In genomic region chr16:85749686-85750020, GRCh38 we compare ENCODE assay signal across 10 cellular contexts. TPM values are rescaled to one million over a fixed set of nuclear protein-coding genes. Genes with fewer than 3 reads are reported as not detected.
DNase-seq lines count a peak whose midpoint lies in the region; ATAC-seq and TF ChIP-seq lines count a peak whose summit lies in the region.
"Had no signal": no experiment of that assay in that cellular context is flagged by ENCODE, and none has a peak within 500 bp of the region (broad histone marks: within the 10 kb centered on the region; RNA-seq: fewer than 3 reads in every experiment).

No MANE protein-coding gene starts in this region.

- DNase-seq in BE2C (no peak), midbrain (lab: John Stamatoyannopoulos, UW) (no peak), activated gamma-delta T cell (lab: John Stamatoyannopoulos, UW) (no peak)
- DNase-seq: cerebellar nuclear complex, NCI-H1048 had no signal

- no peak for TF ChIP-seq CTCF in BE2C (IDR thresholded peaks at IDR 0.05; ENCODE audit: low read depth, low read length)

- peak overlapping the region; percentile 52 for H3K4me3 ChIP-seq in BE2C (ENCODE audit: low read depth, low read length)
- peak overlapping the region; percentile 70 for H3K4me3 ChIP-seq in HUES6 (ENCODE audit: low read depth, low read length)
- H3K4me3 ChIP-seq in duodenal mucosa (ENCODE audit: low read depth in 1 of 2, low read length in 2 of 2), result peak overlapping the region; percentile 50 to 55
- H3K4me3 ChIP-seq in neuron (ENCODE audit: low read length), result peak overlapping the region; percentile 48

- H3K9ac ChIP-seq in HUES6 (ENCODE audit: low read length) (peak overlapping the region; percentile 77), duodenal mucosa (ENCODE audit: low read depth in 1 of 2, low read length in 2 of 2) (no peak overlapping the region)

- no peak for ATAC-seq in GM18520 (IDR thresholded peaks at IDR 0.05; ENCODE audit: unreplicated experiment)
- no peak for ATAC-seq in GM19452 (IDR thresholded peaks at IDR 0.05; ENCODE audit: unreplicated experiment)

- H3K27me3 ChIP-seq in BE2C (peaks cover 18% of the 10 kb centered on the region), HUES6 (ENCODE audit: control insufficient read depth, insufficient read depth, low read length) (peaks cover 32% of the 10 kb centered on the region), duodenal mucosa (ENCODE audit: control insufficient read depth in 1 of 2, insufficient read depth in 2 of 2, low read length in 2 of 2) (peaks cover 26 to 34% of the 10 kb centered on the region in 2 donors), neuron (ENCODE audit: insufficient read depth, low read length) (peaks cover 37% of the 10 kb centered on the region)

- no peaks in the 10 kb centered on the region for H3K36me3 ChIP-seq in BE2C
- H3K36me3 ChIP-seq in HUES6 (ENCODE audit: control insufficient read depth, insufficient read depth, low read length), result no peaks in the 10 kb centered on the region
- H3K36me3 ChIP-seq in duodenal mucosa (ENCODE audit: control insufficient read depth in 1 of 2, insufficient read depth in 2 of 2, low read length in 2 of 2), result no peaks in the 10 kb centered on the region
- H3K36me3 ChIP-seq in neuron (ENCODE audit: insufficient read depth, low read length), result no peaks in the 10 kb centered on the region

- H3K27ac ChIP-seq in HUES6 (ENCODE audit: low read depth, low read length) (peak overlapping the region; percentile 2; the same call in 1 of the 2 replicates), duodenal mucosa (ENCODE audit: low read depth, low read length) (no peak overlapping the region)

- H3K9me3 ChIP-seq in BE2C, result no peaks in the 10 kb centered on the region
- H3K9me3 ChIP-seq in HUES6 (ENCODE audit: control insufficient read depth, insufficient read depth, low read depth, low read length), result no peaks in the 10 kb centered on the region
- no peaks in the 10 kb centered on the region for H3K9me3 ChIP-seq in duodenal mucosa (ENCODE audit: control insufficient read depth in 1 of 2, low read length in 2 of 2)
- no peaks in the 10 kb centered on the region for H3K9me3 ChIP-seq in neuron (ENCODE audit: low read length)

- peaks cover 18% of the 10 kb centered on the region for H3K4me1 ChIP-seq in BE2C
- peaks cover 63% of the 10 kb centered on the region for H3K4me1 ChIP-seq in HUES6 (ENCODE audit: control insufficient read depth, insufficient read depth, low read length)
- H3K4me1 ChIP-seq in duodenal mucosa (ENCODE audit: control insufficient read depth in 1 of 2, insufficient read depth in 2 of 2, low read length in 2 of 2), result peaks cover 25 to 42% of the 10 kb centered on the region in 2 donors
- peaks cover 15% of the 10 kb centered on the region for H3K4me1 ChIP-seq in neuron (ENCODE audit: insufficient read depth, low read length)

- no peak overlapping the region for H2AFZ ChIP-seq in neuron (ENCODE audit: low read depth, low read length)

RNA-seq across cellular contexts. Expression of gene C16orf74, which starts 1.2 kb away (rescaled TPM):
- polyA plus RNA-seq in BE2C (2012; ENCODE audit: insufficient read depth, insufficient read length, low read depth), result 1.4 TPM

RNA-seq across cellular contexts. Expression of gene EMC8, which starts 49.7 kb away (rescaled TPM):
- polyA plus RNA-seq in BE2C (2012; ENCODE audit: insufficient read depth, insufficient read length, low read depth), result 133 TPM

RNA-seq across cellular contexts. Expression of gene COX4I1, which starts 49.8 kb away (rescaled TPM):
- 1,288 TPM for polyA plus RNA-seq in BE2C (2012; ENCODE audit: insufficient read depth, insufficient read length, low read depth)
